8 cellular contexts compared by ENCODE assay signal in the genomic region with DNA sequence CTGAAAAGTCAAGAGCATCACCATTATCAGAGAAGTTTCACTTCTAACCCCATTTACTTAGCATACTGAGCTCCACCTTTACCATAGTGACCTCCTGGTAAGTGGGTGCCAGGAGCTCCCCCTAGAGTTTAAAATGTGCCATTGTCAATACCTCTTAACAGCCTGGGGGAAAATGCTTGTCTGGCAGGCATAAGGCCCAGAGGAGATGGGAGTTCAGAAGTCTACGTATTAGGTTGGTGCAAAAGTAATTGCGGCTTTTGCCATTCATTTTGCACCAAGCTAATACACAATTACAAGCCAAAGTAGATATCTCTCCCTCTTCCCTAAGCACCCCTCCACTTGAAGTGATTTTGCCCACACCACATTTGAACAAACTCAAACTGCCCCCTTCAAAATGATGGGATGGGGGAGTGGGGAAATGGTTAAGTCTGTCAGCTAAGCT.
DNase-seq lines count a peak whose midpoint lies in the region; ATAC-seq, FAIRE-seq and TF ChIP-seq lines count a peak whose summit lies in the region.

No MANE protein-coding gene starts in this region.

- WGBS in prostate gland = 68% methylated on average over 2 of the region's 2 CpGs

- peak; percentile 96 for ATAC-seq in HG02571 (IDR thresholded peaks at IDR 0.05; ENCODE audit: unreplicated experiment)

- no peaks in the 10 kb centered on the region for H3K27me3 ChIP-seq in prostate gland (replicated peaks; ENCODE audit: insufficient read depth)

- no peaks in the 10 kb centered on the region for H3K4me1 ChIP-seq in prostate gland (replicated peaks)

- TF ChIP-seq CTCF in 22Rv1 (IDR thresholded peaks at IDR 0.05) (peak; percentile 76), RWPE1 (conservative IDR thresholded peaks at IDR 0.05; ENCODE audit: low read depth) (peak; percentile 47), prostate gland (IDR thresholded peaks at IDR 0.05) (peak in 3 of 4 experiments; percentile 28 to 57 (median 42))

- H3K4me3 ChIP-seq in prostate gland = no peak overlapping the region

- DNase-seq in GM12892 (ENCODE audit: insufficient read length) (peak; percentile 27), LoVo (ENCODE audit: low spot score) (peak; percentile 73), RWPE1 (ENCODE audit: low spot score) (peak; percentile 60), fibroblast of the conjunctiva (ENCODE audit: low read depth) (peak; percentile 20), prostate gland (ENCODE audit: low spot score) (peak; percentile 14), ecto neural progenitor cell (ENCODE audit: low spot score) (no peak)

- H3K9me3 ChIP-seq in prostate gland = no peaks in the 10 kb centered on the region

- intact Hi-C loops in prostate gland (cut with DNase I) = loop anchor here (10.0 kb wide), 1 partner anchor 1319 kb away; a partner anchor contains a TSS

- H3K36me3 ChIP-seq in prostate gland = no peaks in the 10 kb centered on the region

- POLR2A ChIA-PET in RWPE1 (lab: Yijun Ruan, JAX; ENCODE audit: low non-redundant PET) = no interaction called here

- TF ChIP-seq POLR2A in GM12892 (IDR thresholded peaks at IDR 0.05; ENCODE audit: low read depth, low read length) = no peak
- no peak for TF ChIP-seq POLR2A in prostate gland (IDR thresholded peaks at IDR 0.05)

- H3K27ac ChIP-seq in 22Rv1 (no peak overlapping the region), RWPE1 (no peak overlapping the region), prostate gland (no peak overlapping the region)

- peak; percentile 89 for FAIRE-seq in GM12892 (lab: Jason Lieb, UNC)

- CTCF ChIA-PET in RWPE1 (lab: Yijun Ruan, JAX) = interaction anchor here (0.6 to 1.4 kb wide), 4 partner anchors 16 to 1487 kb away, joined by 3 to 4 read pairs (median 3); no protein-coding TSS in a partner anchor
